In the genomic region with DNA sequence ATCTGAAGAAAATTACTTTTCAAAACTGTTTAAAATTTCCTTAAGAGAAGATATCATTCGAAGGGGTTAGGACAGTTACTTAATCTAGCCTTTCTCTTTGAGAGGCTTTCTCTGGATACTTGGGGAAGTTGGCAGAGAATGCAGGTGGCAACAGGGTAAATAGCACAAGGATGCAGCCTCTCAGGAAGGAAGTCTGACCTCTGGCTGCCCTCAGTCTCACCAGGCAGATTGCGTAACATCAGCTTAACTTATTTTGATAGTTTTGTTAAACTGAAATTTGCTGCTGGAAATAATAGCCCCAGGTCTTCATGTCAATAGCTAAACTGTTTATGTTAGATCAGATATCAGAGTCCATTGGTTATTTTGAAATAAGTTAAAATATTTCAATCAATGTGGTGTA, we compare ENCODE assay signal across 15 cellular contexts. TPM values are rescaled to one million over a fixed set of nuclear protein-coding genes. Genes with fewer than 3 reads are reported as not detected.
DNase-seq lines count a peak whose midpoint lies in the region; ATAC-seq and TF ChIP-seq lines count a peak whose summit lies in the region.
"Had no signal": no experiment of that assay in that cellular context is flagged by ENCODE, and none has a peak within 500 bp of the region (broad histone marks: within the 10 kb centered on the region; RNA-seq: fewer than 3 reads in every experiment).

No MANE protein-coding gene starts in this region.

- peaks cover 1 to 2% of the 10 kb centered on the region in 2 donors for H3K4me1 ChIP-seq in lung (ENCODE audit: control insufficient read depth in 2 of 2, insufficient read depth in 2 of 2, low read length in 2 of 2)

- no peak for TF ChIP-seq CTCF in lung (IDR thresholded peaks at IDR 0.05; ENCODE audit: control extremely low read depth, extremely low read depth)

- H3K27ac ChIP-seq in lung (ENCODE audit: low read depth in 1 of 2, low read length in 1 of 2), result no peak overlapping the region
- H3K27ac ChIP-seq: cardiac muscle cell, heart right ventricle had no signal

- ATAC-seq in lung (ENCODE audit: insufficient read depth, low FRiP score), result peak; percentile 58

- no peaks in the 10 kb centered on the region for H3K27me3 ChIP-seq in lung (ENCODE audit: control insufficient read depth, insufficient read depth)
- H3K27me3 ChIP-seq: cardiac muscle cell, heart right ventricle had no signal

- no peaks in the 10 kb centered on the region for H3K36me3 ChIP-seq in lung (ENCODE audit: control insufficient read depth in 2 of 2, insufficient read depth in 2 of 2, low read length in 2 of 2)
- H3K36me3 ChIP-seq: cardiac muscle cell, heart right ventricle had no signal

- H3K9me3 ChIP-seq in lung (ENCODE audit: control insufficient read depth in 2 of 2, insufficient read depth in 1 of 2, low read length in 1 of 2), result peaks cover 6 to 7% of the 10 kb centered on the region in 2 donors

- 1 to 14% methylated on average over 2 of the region's 2 CpGs for WGBS in lung, 2 donors

- H3K4me3 ChIP-seq in lung, result no peak overlapping the region
- H3K4me3 ChIP-seq: cardiac muscle cell, heart right ventricle had no signal

- DNase-seq in GDM1 (lab: John Stamatoyannopoulos, UW), result peak; percentile 67
- DNase-seq in MV-4-11 (lab: John Stamatoyannopoulos, UW), result peak; percentile 82
- DNase-seq in dermis microvascular lymphatic vessel endothelial cell (ENCODE audit: low read depth in 2 of 2), result peak; percentile 50 to 76
- peak; percentile 60 for DNase-seq in lung (ENCODE audit: low spot score)
- no peak for DNase-seq in dedifferentiated amniotic fluid mesenchymal stem cell (ENCODE audit: extremely low spot score)
- no peak for DNase-seq in DMS 273 treated with DMSO at 0.1 percent for 48 hours (lab: John Stamatoyannopoulos, UW)
- DNase-seq in NCI-H748 (lab: John Stamatoyannopoulos, UW; ENCODE audit: unreplicated experiment), result no peak
- DNase-seq in T-helper 1 cell, result no peak
- DNase-seq: activated CD8-positive, alpha-beta memory T cell treated with anti-CD3 and anti-CD28 coated beads, Interleukin-2, amount 50 U/mL, for 4 hours; GOT3; heart right ventricle; naive B cell; NCI-H2171 treated with DMSO at 0.1 percent for 48 hours; stimulated activated CD4-positive, alpha-beta T cell treated with anti-CD3 and anti-CD28 coated beads, Interleukin-2, amount 100 ng/mL, for 48 hours had no signal

RNA-seq across cellular contexts. Expression of a gene that starts 20.4 kb away (rescaled TPM):
- total RNA-seq in dermis microvascular lymphatic vessel endothelial cell, result not detected in 2 replicates
- under 1 TPM in 1 of 2 donors, not detected in 1; 0.40 TPM for total RNA-seq in lung
- under 1 TPM; 0.08 to 0.47 TPM for polyA plus RNA-seq in lung
- total RNA-seq: cardiac muscle cell had no signal

Comparison
In these comparisons a context has a peak if more than half of its experiments do, and no peak if none do; other contexts are left out.
1. DNase-seq: peak in GDM1 (single experiment), MV-4-11 (single experiment), dermis microvascular lymphatic vessel endothelial cell (2 of 2) and lung (single experiment); none in dedifferentiated amniotic fluid mesenchymal stem cell (single experiment), DMS 273 treated with DMSO at 0.1 percent for 48 hours (single experiment), NCI-H748 (single experiment) and T-helper 1 cell (0 of 5).